In the genomic region with DNA sequence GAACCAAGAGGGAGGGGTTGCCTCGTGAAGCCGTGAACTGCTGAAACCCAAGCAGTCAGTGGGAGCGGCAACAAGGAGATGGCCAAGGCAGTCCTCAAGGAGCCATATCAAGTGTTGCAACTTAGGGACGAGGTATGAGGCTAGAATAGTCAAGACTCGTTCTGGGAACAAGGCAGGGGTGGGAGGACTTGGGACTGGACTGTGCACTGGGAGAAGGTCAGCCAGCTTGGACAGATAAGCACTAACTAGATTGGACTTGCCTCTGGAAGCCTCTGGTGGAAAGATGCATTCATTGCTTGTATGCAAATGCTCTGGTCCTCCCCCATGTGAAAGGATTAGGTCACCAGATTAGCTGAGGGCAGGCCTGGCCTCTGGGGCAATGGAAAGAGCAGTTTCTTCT, we compare ENCODE assay signal across 13 cellular contexts.
DNase-seq lines count a peak whose midpoint lies in the region; FAIRE-seq and TF ChIP-seq lines count a peak whose summit lies in the region.
"Had no signal": no experiment of that assay in that cellular context is flagged by ENCODE, and none has a peak within 500 bp of the region (broad histone marks: within the 10 kb centered on the region; RNA-seq: fewer than 3 reads in every experiment).

No MANE protein-coding gene starts in this region.

- H3K27me3 ChIP-seq in small intestine (ENCODE audit: control insufficient read depth in 2 of 2, insufficient read depth in 2 of 2, low read length in 2 of 2) (no peaks in the 10 kb centered on the region), suprapubic skin (no peaks in the 10 kb centered on the region)

- FAIRE-seq in small intestine (lab: Jason Lieb, UNC): no peak

- TF ChIP-seq EP300 in suprapubic skin (IDR thresholded peaks at IDR 0.05): no peak

- H3K36me3 ChIP-seq in small intestine (ENCODE audit: control insufficient read depth in 2 of 2, insufficient read depth in 2 of 2, low read length in 2 of 2): no peaks in the 10 kb centered on the region
- H3K36me3 ChIP-seq in suprapubic skin: no peaks in the 10 kb centered on the region

- TF ChIP-seq POLR2A in suprapubic skin (IDR thresholded peaks at IDR 0.05): no peak

- WGBS in small intestine, 3 donors: 48 to 70% (median 54%) methylated on average over 5 of the region's 5 CpGs
- 55% methylated on average over 5 of the region's 5 CpGs for WGBS in suprapubic skin

- H3K9me3 ChIP-seq in small intestine (ENCODE audit: control insufficient read depth, low read depth) (no peaks in the 10 kb centered on the region), suprapubic skin (no peaks in the 10 kb centered on the region)

- H3K27ac ChIP-seq in small intestine (ENCODE audit: low read depth in 1 of 2, low read length in 1 of 2): no peak overlapping the region
- no peak overlapping the region for H3K27ac ChIP-seq in suprapubic skin

- H3K4me1 ChIP-seq in small intestine (ENCODE audit: control insufficient read depth in 2 of 2, insufficient read depth in 1 of 2, low read depth in 1 of 2, low read length in 1 of 2) (no peaks in the 10 kb centered on the region), suprapubic skin (no peaks in the 10 kb centered on the region)

- DNase-seq in NCI-H82 (lab: John Stamatoyannopoulos, UW): peak; percentile 24
- DNase-seq in dermis blood vessel endothelial cell: peak; percentile 3
- DNase-seq in iris pigment epithelial cell (ENCODE audit: low read depth): peak; percentile 1
- DNase-seq in small intestine: peak; percentile 88
- DNase-seq in NCI-H1048 (lab: John Stamatoyannopoulos, UW): no peak
- DNase-seq in DMS153 (lab: John Stamatoyannopoulos, UW): no peak
- no peak for DNase-seq in NCI-H524 treated with DMSO at 0.1 percent for 48 hours (lab: John Stamatoyannopoulos, UW)
- DNase-seq in suprapubic skin (ENCODE audit: low spot score in 2 of 2): no peak
- DNase-seq: activated naive CD8-positive, alpha-beta T cell treated with anti-CD3 and anti-CD28 coated beads, Interleukin-2, amount 10 ng/mL, durations not matched to agents 7 days and 5 days; head of caudate nucleus; NCI-H2171; stimulated activated CD4-positive, alpha-beta T cell treated with anti-CD3 and anti-CD28 coated beads, Interleukin-4, amount 100 ng/mL, for 4 hours; stimulated activated naive CD4-positive, alpha-beta T cell treated with Interleukin-2 at 50 U/mL for 16 hours had no signal

- TF ChIP-seq CTCF in suprapubic skin (IDR thresholded peaks at IDR 0.05): no peak

- H3K4me3 ChIP-seq in small intestine (ENCODE audit: low read depth in 1 of 2, low read length in 2 of 2) (no peak overlapping the region), suprapubic skin (no peak overlapping the region)

Comparison
In these comparisons a context has a peak if more than half of its experiments do, and no peak if none do; other contexts are left out.
1. DNase-seq: peak in NCI-H82 (single experiment), dermis blood vessel endothelial cell (single experiment), iris pigment epithelial cell (single experiment) and small intestine (single experiment); none in NCI-H1048 (single experiment), DMS153 (single experiment), NCI-H524 treated with DMSO at 0.1 percent for 48 hours (single experiment) and suprapubic skin (0 of 2).